Comparison of ENCODE assay signal across 8 cellular contexts in genomic region chr2:241686322-241686648, GRCh38. TPM values are rescaled to one million over a fixed set of nuclear protein-coding genes. Genes with fewer than 3 reads are reported as not detected.
A peak's percentile ranks its signal among the peaks of the same experiment; 100 is the strongest.
DNase-seq lines count a peak whose midpoint lies in the region; ATAC-seq and TF ChIP-seq lines count a peak whose summit lies in the region.

No MANE protein-coding gene starts in this region.

- TF ChIP-seq CTCF in HCT116 (IDR thresholded peaks at IDR 0.05 in 2 of 3, conservative IDR thresholded peaks at IDR 0.05 in 1 of 3; ENCODE audit: borderline replicate concordance in 1 of 3, insufficient read depth in 1 of 3, low read depth in 2 of 3, low read length in 2 of 3) (no peak), esophagus squamous epithelium (IDR thresholded peaks at IDR 0.05) (no peak), progenitor cell of endocrine pancreas (IDR thresholded peaks at IDR 0.05; ENCODE audit: unreplicated experiment) (no peak)

- peaks cover 8% of the 10 kb centered on the region for H3K4me1 Mint-ChIP-seq in progenitor cell of endocrine pancreas (ENCODE audit: low read depth)

- H3K27ac ChIP-seq in HCT116 (ENCODE audit: low read depth, low read length) (peak overlapping the region; percentile 90), SJSA1 (peak overlapping the region; percentile 83), esophagus squamous epithelium (peak overlapping the region; percentile 82 to 94 (median 94))

- no peaks in the 10 kb centered on the region for H3K9me2 ChIP-seq in HCT116 (ENCODE audit: insufficient read depth)

- H3K9me3 ChIP-seq in HCT116 (ENCODE audit: control insufficient read depth in 1 of 2, insufficient read depth in 1 of 2, low read depth in 1 of 2, low read length in 2 of 2) = no peaks in the 10 kb centered on the region
- H3K9me3 ChIP-seq in SJSA1 (replicated peaks) = no peaks in the 10 kb centered on the region
- no peaks in the 10 kb centered on the region for H3K9me3 ChIP-seq in esophagus squamous epithelium

- 0 to 2% methylated on average over 21 to 22 of the region's 37 CpGs for WGBS in esophagus squamous epithelium, 2 donors

- ATAC-seq in HCT116 = peak; percentile 17

- CTCF ChIA-PET in HCT116 (lab: Charles Lee) = interaction anchor here (1.0 kb wide), 1 partner anchor 17 kb away, joined by 3 read pairs; no protein-coding TSS in a partner anchor

- intact Hi-C loops in HCT116 (cut with micrococcal nuclease) (loop anchor here (1.0 to 5.0 kb wide), 3 partner anchors 15 to 191 kb away; partner anchors contain the start of gene D2HGDH), esophagus squamous epithelium (cut with DNase I) (no loop called here)

- TF ChIP-seq RAD21 in HCT116 (IDR thresholded peaks at IDR 0.05; ENCODE audit: low read depth) = no peak

- H3K36me3 Mint-ChIP-seq in progenitor cell of endocrine pancreas (ENCODE audit: insufficient read depth) = peaks cover 3% of the 10 kb centered on the region

- RAD21 ChIA-PET in HCT116 (lab: Charles Lee; ENCODE audit: low non-redundant PET in 1 of 2, low total read pairs in 2 of 2, uncharacterized antibody in 2 of 2, unreplicated experiment in 2 of 2) = interaction anchor here in 1 of 2 experiments (1.6 kb wide), 1 partner anchor 16 kb away, joined by 5 read pairs; the partner anchor contains the start of gene ING5

- H3K4me3 Mint-ChIP-seq in progenitor cell of endocrine pancreas (ENCODE audit: low read depth) = peak overlapping the region; percentile 86

- H3K4me3 ChIP-seq in HCT116 (replicated peaks in 1 of 2; ENCODE audit: low read depth in 1 of 2, low read length in 2 of 2) (peak overlapping the region; percentile 84 to 86), SJSA1 (peak overlapping the region; percentile 94), esophagus squamous epithelium (peak overlapping the region; percentile 77 to 87 (median 86))

- no peaks in the 10 kb centered on the region for H3K27me3 Mint-ChIP-seq in progenitor cell of endocrine pancreas

- DNase-seq in COLO668 (lab: John Stamatoyannopoulos, UW; ENCODE audit: unreplicated experiment) = peak; percentile 33
- no peak for DNase-seq in HCT116 (ENCODE audit: low read depth, low spot score)
- DNase-seq in SJSA1 (ENCODE audit: low read depth in 1 of 2, low spot score in 2 of 2) = no peak
- no peak for DNase-seq in esophagus squamous epithelium (lab: John Stamatoyannopoulos, UW)
- DNase-seq in progenitor cell of endocrine pancreas (ENCODE audit: low spot score, unreplicated experiment) = no peak
- no peak for DNase-seq in germinal center (ENCODE audit: low spot score)
- DNase-seq in DMS 273 treated with DMSO at 0.1 percent for 48 hours (lab: John Stamatoyannopoulos, UW) = no peak
- no peak for DNase-seq in NCI-H2196 (lab: John Stamatoyannopoulos, UW; ENCODE audit: unreplicated experiment)

- peak overlapping the region; percentile 82 for H3K27ac Mint-ChIP-seq in progenitor cell of endocrine pancreas

- H4K20me1 ChIP-seq in HCT116 (ENCODE audit: insufficient read depth) = no peaks in the 10 kb centered on the region

- H3K27me3 ChIP-seq in HCT116 (ENCODE audit: insufficient read depth, low read length) (no peaks in the 10 kb centered on the region), SJSA1 (replicated peaks) (no peaks in the 10 kb centered on the region), esophagus squamous epithelium (no peaks in the 10 kb centered on the region)

- H3K79me2 ChIP-seq in HCT116 (ENCODE audit: insufficient read depth, low read length) = peaks cover 86% of the 10 kb centered on the region

- no peaks in the 10 kb centered on the region for H3K9me3 Mint-ChIP-seq in progenitor cell of endocrine pancreas (ENCODE audit: low read depth)

- H3K4me1 ChIP-seq in HCT116 (ENCODE audit: control insufficient read depth in 1 of 2, insufficient read depth in 2 of 2, low read length in 2 of 2) (peaks cover 8 to 23% of the 10 kb centered on the region in 2 experiments), SJSA1 (replicated peaks) (peaks cover 24% of the 10 kb centered on the region), esophagus squamous epithelium (peaks cover 26 to 38% (median 28%) of the 10 kb centered on the region in 3 donors)

- peaks cover 25 to 44% of the 10 kb centered on the region in 2 experiments for H3K36me3 ChIP-seq in HCT116 (ENCODE audit: control insufficient read depth in 1 of 2, insufficient read depth in 2 of 2, low read length in 2 of 2)
- peaks cover 70% of the 10 kb centered on the region for H3K36me3 ChIP-seq in SJSA1
- H3K36me3 ChIP-seq in esophagus squamous epithelium = peaks cover 0 to 37% (median 8%) of the 10 kb centered on the region in 3 donors

- H3K9ac ChIP-seq in HCT116 (ENCODE audit: low read length) = peak overlapping the region; percentile 99

- no peak overlapping the region for H2AFZ ChIP-seq in HCT116 (ENCODE audit: low read depth, low read length, poor library complexity, severe bottlenecking)

- TF ChIP-seq POLR2A in HCT116 (IDR thresholded peaks at IDR 0.05; ENCODE audit: borderline replicate concordance, extremely low read depth, insufficient read depth, insufficient read length) (no peak), esophagus squamous epithelium (IDR thresholded peaks at IDR 0.05) (no peak)

- POLR2A ChIA-PET in HCT116 (lab: Charles Lee) = interaction anchor here (0.7 to 1.4 kb wide), 5 partner anchors 9 to 153 kb away, joined by 3 to 11 read pairs (median 4); partner anchors contain the start of gene ING5

- peak overlapping the region; percentile 69 for H3K4me2 ChIP-seq in HCT116 (ENCODE audit: low read length)

- no TSS peak for BruUV-seq in HCT116 (replicated peaks; lab: Mats Ljungman, UMichigan)

TF ChIP-seq in HCT116, 20 proteins besides CTCF, POLR2A, EP300 and RAD21:
- no peak for TF ChIP-seq YY1 (IDR thresholded peaks at IDR 0.05; ENCODE audit: extremely low read depth, insufficient replicate concordance, low read depth, low read length)
- TF ChIP-seq ZBTB33 (IDR thresholded peaks at IDR 0.05; ENCODE audit: extremely low read depth, insufficient replicate concordance, low read length) = no peak
- no peak for TF ChIP-seq EGR1 (IDR thresholded peaks at IDR 0.05; ENCODE audit: low read depth)
- no peak for TF ChIP-seq SIN3A (IDR thresholded peaks at IDR 0.05; ENCODE audit: low read depth)
- TF ChIP-seq FOSL1 (IDR thresholded peaks at IDR 0.05; ENCODE audit: low read depth) = no peak
- no peak for TF ChIP-seq TCF7L2 (IDR thresholded peaks at IDR 0.05; ENCODE audit: borderline replicate concordance, extremely low read depth, insufficient read depth, insufficient read length)
- no peak for TF ChIP-seq CEBPB (IDR thresholded peaks at IDR 0.05; ENCODE audit: low read depth)
- no peak for TF ChIP-seq ELF1 (IDR thresholded peaks at IDR 0.05; ENCODE audit: borderline replicate concordance, low read depth)
- no peak for TF ChIP-seq EZH2 (IDR thresholded peaks at IDR 0.05)
- no peak for TF ChIP-seq ZNF274 (IDR thresholded peaks at IDR 0.05; ENCODE audit: low read depth, low read length)
- TF ChIP-seq SP1 (IDR thresholded peaks at IDR 0.05; ENCODE audit: low read depth) = no peak
- TF ChIP-seq EZH2phosphoT487 (IDR thresholded peaks at IDR 0.05; ENCODE audit: borderline replicate concordance) = no peak
- no peak for TF ChIP-seq JUND (IDR thresholded peaks at IDR 0.05)
- no peak for TF ChIP-seq CBX3 (IDR thresholded peaks at IDR 0.05; ENCODE audit: low read depth)

RNA-seq across cellular contexts. Expression of gene DTYMK, which starts 0.3 kb away (rescaled TPM):
- total RNA-seq in HCT116 (2021; ENCODE audit: unreplicated experiment) (83.3 TPM), esophagus squamous epithelium (10 to 100 TPM; 14.6 to 40.3 (median 21.9) TPM), progenitor cell of endocrine pancreas (51.4 and 54.4 TPM in 2 replicates)
- 41.2 and 59.1 TPM in 2 replicates for polyA plus RNA-seq in HCT116 (2012)
- 115 and 177 TPM in 2 replicates for total RNA-seq in SJSA1 (2014; rRNA removed; shearing (Covaris generic))

RNA-seq across cellular contexts. Expression of gene ING5, which starts 15.6 kb away (rescaled TPM):
- total RNA-seq in HCT116 (2021; ENCODE audit: unreplicated experiment) (45.9 TPM), esophagus squamous epithelium (10 to 100 TPM; 10.4 to 39.3 (median 18.8) TPM), progenitor cell of endocrine pancreas (57.8 and 65.9 TPM in 2 replicates)
- 27.7 and 31.6 TPM in 2 replicates for polyA plus RNA-seq in HCT116 (2012)
- 20.5 and 23.2 TPM in 2 replicates for total RNA-seq in SJSA1 (2014; rRNA removed; shearing (Covaris generic))

RNA-seq across cellular contexts. Expression of gene D2HGDH, which starts 48.1 kb away (rescaled TPM):
- total RNA-seq in HCT116 (2021; ENCODE audit: unreplicated experiment) (46.3 TPM), esophagus squamous epithelium (10 to 100 TPM; 16.9 to 33.4 (median 23.6) TPM), progenitor cell of endocrine pancreas (28.8 and 34.8 TPM in 2 replicates)
- polyA plus RNA-seq in HCT116 (2012) = 25.8 and 32.0 TPM in 2 replicates
- 7.4 and 26.9 TPM in 2 replicates for total RNA-seq in SJSA1 (2014; rRNA removed; shearing (Covaris generic))

RNA-seq across cellular contexts. Expression of gene ATG4B, which starts 48.8 kb away (rescaled TPM):
- total RNA-seq in HCT116 (2021; ENCODE audit: unreplicated experiment) (87.4 TPM), esophagus squamous epithelium (10 to 100 TPM; 33.0 to 60.9 (median 45.6) TPM), progenitor cell of endocrine pancreas (142 and 143 TPM in 2 replicates)
- polyA plus RNA-seq in HCT116 (2012) = 85.0 and 104 TPM in 2 replicates
- 80.9 and 105 TPM in 2 replicates for total RNA-seq in SJSA1 (2014; rRNA removed; shearing (Covaris generic))

RNA-seq across cellular contexts. Expression of gene THAP4, which starts 49.3 kb away (rescaled TPM):
- total RNA-seq in HCT116 (2021; ENCODE audit: unreplicated experiment) = 71.2 TPM
- 99.6 and 107 TPM in 2 replicates for polyA plus RNA-seq in HCT116 (2012)
- total RNA-seq in SJSA1 (2014; rRNA removed; shearing (Covaris generic)) = 50.3 and 54.9 TPM in 2 replicates
- 10 to 100 TPM; 40.7 to 53.2 (median 46.4) TPM for total RNA-seq in esophagus squamous epithelium
- 55.8 and 61.0 TPM in 2 replicates for total RNA-seq in progenitor cell of endocrine pancreas
